2 cellular contexts compared by ENCODE assay signal in genomic region chr5:138933522-138934290, GRCh38.
TF ChIP-seq lines count a peak whose summit lies in the region.

No MANE protein-coding gene starts in this region.

TF ChIP-seq in HepG2, 621 proteins besides CTCF, POLR2A, EP300 and RAD21:
- TF ChIP-seq WIZ (CRISPR knock-in tag; IDR thresholded peaks at IDR 0.05) (no peak), ZFY (CRISPR knock-in tag; IDR thresholded peaks at IDR 0.05) (no peak), ZBTB21 (CRISPR knock-in tag; IDR thresholded peaks at IDR 0.05) (no peak), RBM22 (optimal IDR thresholded peaks at IDR 0.05; ENCODE audit: low read length) (peak; percentile 29)

TF ChIP-seq in K562, 482 proteins besides CTCF, POLR2A, EP300 and RAD21:
- TF ChIP-seq POLR2G (IDR thresholded peaks at IDR 0.05; ENCODE audit: low read depth, low read length) (0 out of 2 replicates have a peak, but pooled peaks have one; percentile 7), ZNF696 (CRISPR knock-in tag; conservative IDR thresholded peaks at IDR 0.05) (no peak)
